In genomic region chr15:29677450-29677849, GRCh38 we compare ENCODE assay signal across 32 cellular contexts.
DNase-seq lines count a peak whose midpoint lies in the region; ATAC-seq, FAIRE-seq and TF ChIP-seq lines count a peak whose summit lies in the region.
"Had no signal": no experiment of that assay in that cellular context is flagged by ENCODE, and none has a peak within 500 bp of the region (broad histone marks: within the 10 kb centered on the region; RNA-seq: fewer than 3 reads in every experiment).

No MANE protein-coding gene starts in this region.

- H3K27ac ChIP-seq in ACC112 (ENCODE audit: low read depth, low read length) (peak overlapping the region; percentile 65), Peyer's patch (peak overlapping the region in 3 of 4 donors; percentile 57 to 90 (median 86)), duodenal mucosa (ENCODE audit: low read depth, low read length) (no peak overlapping the region), osteoblast (ENCODE audit: low read depth, low read length) (peak overlapping the region; percentile 3), thyroid gland (no peak overlapping the region), tibial artery (no peak overlapping the region)
- H3K27ac ChIP-seq: esophagus squamous epithelium, foreskin keratinocyte, heart right ventricle, parathyroid adenoma, right atrium auricular region, spleen, thoracic aorta had no signal

- no peak for DNase-seq in Peyer's patch
- no peak for DNase-seq in osteoblast (ENCODE audit: insufficient read length, low spot score, missing footprints)
- DNase-seq in effector memory CD8-positive, alpha-beta T cell, result no peak
- no peak for DNase-seq in thyroid gland
- DNase-seq in tibial artery, result no peak
- no peak for DNase-seq in frontal cortex (ENCODE audit: low spot score in 2 of 2)
- DNase-seq: activated CD8-positive, alpha-beta T cell treated with anti-CD3 and anti-CD28 coated beads for 36 hours; BE2C; esophagus squamous epithelium; foreskin keratinocyte; heart right ventricle; Karpas-422; kidney; left ventricle myocardium superior; naive thymus-derived CD4-positive, alpha-beta T cell; NCI-H524 treated with DMSO at 0.1 percent for 48 hours; OCI-M1; Right ventricle myocardium superior; stimulated activated CD4-positive, alpha-beta T cell treated with anti-CD3 and anti-CD28 coated beads, Interleukin-2, amount 100 ng/mL, for 24 hours; stimulated activated CD8-positive, alpha-beta memory T cell treated with anti-CD3 and anti-CD28 coated beads, Interleukin-4, amount 100 ng/mL, for 48 hours had no signal

- peaks cover 18 to 39% of the 10 kb centered on the region in 2 donors for H3K27me3 Mint-ChIP-seq in effector memory CD8-positive, alpha-beta T cell

- no peak for TF ChIP-seq POLR2A in Peyer's patch (IDR thresholded peaks at IDR 0.05)
- TF ChIP-seq POLR2A in thyroid gland (IDR thresholded peaks at IDR 0.05), result no peak

- H2AFZ ChIP-seq in ACC112 (ENCODE audit: low read length, unreplicated experiment) (peak overlapping the region; percentile 73), osteoblast (ENCODE audit: low read length) (peak overlapping the region; percentile 38)
- H2AFZ ChIP-seq: parathyroid adenoma had no signal

- H3K27me3 ChIP-seq in ACC112 (ENCODE audit: insufficient read depth, low read length), result no peaks in the 10 kb centered on the region
- H3K27me3 ChIP-seq in Peyer's patch, result no peaks in the 10 kb centered on the region
- no peaks in the 10 kb centered on the region for H3K27me3 ChIP-seq in duodenal mucosa (ENCODE audit: control insufficient read depth in 1 of 2, insufficient read depth in 2 of 2, low read length in 2 of 2)
- H3K27me3 ChIP-seq in osteoblast (ENCODE audit: insufficient read depth, low read length), result no peaks in the 10 kb centered on the region
- H3K27me3 ChIP-seq in thyroid gland, result no peaks in the 10 kb centered on the region
- H3K27me3 ChIP-seq in tibial artery, result peaks cover 0 to 4% of the 10 kb centered on the region in 2 donors
- H3K27me3 ChIP-seq: BE2C, foreskin keratinocyte, right atrium auricular region had no signal

- TF ChIP-seq CTCF in Peyer's patch (IDR thresholded peaks at IDR 0.05) (no peak), osteoblast (IDR thresholded peaks at IDR 0.05; ENCODE audit: extremely low read depth, low read depth, low read length) (no peak), thyroid gland (IDR thresholded peaks at IDR 0.05) (no peak), tibial artery (IDR thresholded peaks at IDR 0.05) (no peak)

- FAIRE-seq in frontal cortex (lab: Jason Lieb, UNC), result no peak
- FAIRE-seq: GM18507, kidney had no signal

- peak overlapping the region in 1 of 2 donors; percentile 47 for H3K9ac ChIP-seq in duodenal mucosa (ENCODE audit: low read depth in 1 of 2, low read length in 2 of 2)
- H3K9ac ChIP-seq: parathyroid adenoma had no signal

- H3K4me1 ChIP-seq in ACC112 (ENCODE audit: control insufficient read depth, insufficient read depth, low read length, unreplicated experiment) (peaks cover 24% of the 10 kb centered on the region), Peyer's patch (peaks cover 0 to 11% (median 0%) of the 10 kb centered on the region in 4 donors), duodenal mucosa (ENCODE audit: control insufficient read depth in 1 of 2, insufficient read depth in 2 of 2, low read length in 2 of 2) (peaks cover 20 to 26% of the 10 kb centered on the region in 2 donors), osteoblast (ENCODE audit: insufficient read depth, low read length) (peaks cover 10% of the 10 kb centered on the region), thyroid gland (peaks cover 0 to 3% of the 10 kb centered on the region in 2 donors), tibial artery (peaks cover 0 to 14% (median 8%) of the 10 kb centered on the region in 4 donors)
- H3K4me1 ChIP-seq: BE2C, parathyroid adenoma had no signal

- H3K4me3 ChIP-seq in ACC112 (ENCODE audit: low read depth, low read length), result peak overlapping the region; percentile 58
- H3K4me3 ChIP-seq in Peyer's patch, result peak overlapping the region in 2 of 4 donors; percentile 34 to 78
- peak overlapping the region; percentile 9 to 51 for H3K4me3 ChIP-seq in duodenal mucosa (ENCODE audit: low read depth in 1 of 2, low read length in 2 of 2)
- H3K4me3 ChIP-seq in osteoblast (ENCODE audit: insufficient read depth, low read length), result no peak overlapping the region
- H3K4me3 ChIP-seq in thyroid gland (replicated peaks in 1 of 3), result no peak overlapping the region
- no peak overlapping the region for H3K4me3 ChIP-seq in tibial artery
- H3K4me3 ChIP-seq: esophagus squamous epithelium, heart right ventricle, right atrium auricular region, spleen, thoracic aorta had no signal

- WGBS in thyroid gland, 2 donors, result 83 to 88% methylated on average over 4 of the region's 4 CpGs

- intact Hi-C loops in thyroid gland (cut with DNase I) (loop anchor here (10.0 kb wide), 1 partner anchor 57 kb away; no protein-coding TSS in a partner anchor), tibial artery (cut with DNase I; ENCODE audit: low total_unique reads) (loop anchor here (10.0 kb wide), 1 partner anchor 267 kb away; no protein-coding TSS in a partner anchor)

- H3K4me2 ChIP-seq in osteoblast (ENCODE audit: insufficient read depth, low read length), result no peak overlapping the region

- H3K27ac Mint-ChIP-seq in effector memory CD8-positive, alpha-beta T cell, result no peak overlapping the region
- H3K27ac Mint-ChIP-seq: activated CD8-positive, alpha-beta T cell treated with anti-CD3 and anti-CD28 coated beads for 36 hours; activated naive CD4-positive, alpha-beta T cell treated with anti-CD3 and anti-CD28 coated beads, Interleukin-2, amount 50 U/mL, for 72 hours; activated T-helper 2 cell treated with anti-CD3 and anti-CD28 coated beads, Interferon-gamma antibody, Interleukin-2, Interleukin-4, amounts not matched to agents 10 μg/mL and 5 μg/mL and 100 μg/mL, durations not matched to agents 14 hours and 24 hours and 36 hours; mesothelial cell of epicardium; naive thymus-derived CD4-positive, alpha-beta T cell; stimulated activated naive CD8-positive, alpha-beta T cell treated with anti-CD3 and anti-CD28 coated beads, Interleukin-15, Interleukin-2, amounts not matched to agents 100 ng/mL and 50 ng/mL, for 24 hours had no signal

- peaks cover 3 to 4% of the 10 kb centered on the region in 2 donors for H3K4me1 Mint-ChIP-seq in effector memory CD8-positive, alpha-beta T cell (ENCODE audit: low read depth in 2 of 2)

- H3K79me2 ChIP-seq in ACC112 (ENCODE audit: control insufficient read depth, insufficient read depth, low read length, unreplicated experiment) (peaks cover 15% of the 10 kb centered on the region), osteoblast (ENCODE audit: insufficient read depth, low read length) (no peaks in the 10 kb centered on the region)
- H3K79me2 ChIP-seq: parathyroid adenoma had no signal

- H3K36me3 Mint-ChIP-seq in effector memory CD8-positive, alpha-beta T cell (ENCODE audit: insufficient read depth), result no peaks in the 10 kb centered on the region
- H3K36me3 Mint-ChIP-seq: mesothelial cell of epicardium; naive thymus-derived CD4-positive, alpha-beta T cell had no signal

- H3K36me3 ChIP-seq in ACC112 (ENCODE audit: insufficient read depth, low read length) (peaks cover 3% of the 10 kb centered on the region; the same call in 1 of the 2 replicates), Peyer's patch (no peaks in the 10 kb centered on the region), duodenal mucosa (ENCODE audit: control insufficient read depth in 1 of 2, insufficient read depth in 2 of 2, low read length in 2 of 2) (no peaks in the 10 kb centered on the region), osteoblast (ENCODE audit: insufficient read depth, low read length) (no peaks in the 10 kb centered on the region), thyroid gland (no peaks in the 10 kb centered on the region), tibial artery (no peaks in the 10 kb centered on the region)
- H3K36me3 ChIP-seq: BE2C, esophagus squamous epithelium, heart right ventricle, right atrium auricular region, spleen, thoracic aorta had no signal

- H3K9me3 ChIP-seq in Peyer's patch (no peaks in the 10 kb centered on the region), duodenal mucosa (ENCODE audit: control insufficient read depth in 1 of 2, low read length in 2 of 2) (no peaks in the 10 kb centered on the region), osteoblast (ENCODE audit: low read depth, low read length) (no peaks in the 10 kb centered on the region), thyroid gland (no peaks in the 10 kb centered on the region), tibial artery (no peaks in the 10 kb centered on the region)
- H3K9me3 ChIP-seq: BE2C, esophagus squamous epithelium, heart right ventricle, right atrium auricular region, spleen, thoracic aorta had no signal

- no peak for ATAC-seq in effector memory CD8-positive, alpha-beta T cell (replicated peaks)
- ATAC-seq: activated CD8-positive, alpha-beta T cell treated with anti-CD3 and anti-CD28 coated beads for 36 hours; activated naive CD4-positive, alpha-beta T cell treated with anti-CD3 and anti-CD28 coated beads, Interleukin-2, amount 50 U/mL, for 72 hours; heart right ventricle; left ventricle myocardium superior; naive thymus-derived CD4-positive, alpha-beta T cell had no signal

- no peak overlapping the region for H3K4me3 Mint-ChIP-seq in effector memory CD8-positive, alpha-beta T cell
- H3K4me3 Mint-ChIP-seq: activated CD8-positive, alpha-beta T cell treated with anti-CD3 and anti-CD28 coated beads for 36 hours; naive thymus-derived CD4-positive, alpha-beta T cell; stimulated activated naive CD8-positive, alpha-beta T cell treated with anti-CD3 and anti-CD28 coated beads, Interleukin-15, Interleukin-2, amounts not matched to agents 100 ng/mL and 50 ng/mL, for 24 hours; T-helper 2 cell treated with Interferon-gamma antibody and Interleukin-4, amounts not matched to agents 5 μg/mL and 100 μg/mL, for 36 hours had no signal

- no peaks in the 10 kb centered on the region for H3K9me3 Mint-ChIP-seq in effector memory CD8-positive, alpha-beta T cell
- H3K9me3 Mint-ChIP-seq: activated CD8-positive, alpha-beta T cell treated with anti-CD3 and anti-CD28 coated beads for 36 hours; activated naive CD4-positive, alpha-beta T cell treated with anti-CD3 and anti-CD28 coated beads, Interleukin-2, amount 50 U/mL, for 72 hours; activated T-helper 2 cell treated with anti-CD3 and anti-CD28 coated beads, Interferon-gamma antibody, Interleukin-2, Interleukin-4, amounts not matched to agents 10 μg/mL and 5 μg/mL and 100 μg/mL, durations not matched to agents 14 hours and 24 hours and 36 hours; mesothelial cell of epicardium; stimulated activated naive CD8-positive, alpha-beta T cell treated with anti-CD3 and anti-CD28 coated beads, Interleukin-15, Interleukin-2, amounts not matched to agents 100 ng/mL and 50 ng/mL, for 24 hours; T-helper 2 cell treated with Interferon-gamma antibody and Interleukin-4, amounts not matched to agents 5 μg/mL and 100 μg/mL, for 36 hours had no signal

- H4K20me1 ChIP-seq in osteoblast (ENCODE audit: insufficient read depth, low read length), result no peaks in the 10 kb centered on the region

Comparison
In these comparisons a context has a peak if more than half of its experiments do, and no peak if none do; other contexts are left out.
1. H3K27ac ChIP-seq: peak in ACC112 (single experiment), Peyer's patch (3 of 4) and osteoblast (single experiment); none in duodenal mucosa (single experiment), thyroid gland (0 of 3) and tibial artery (0 of 2).
2. H3K4me3 ChIP-seq: peak in ACC112 (single experiment) and duodenal mucosa (2 of 2); none in osteoblast (single experiment), thyroid gland (0 of 3) and tibial artery (0 of 2).